22 cellular contexts compared by ENCODE assay signal in genomic region chr2:69624611-69625010, GRCh38. TPM values are rescaled to one million over a fixed set of nuclear protein-coding genes. Genes with fewer than 3 reads are reported as not detected.
A peak's percentile ranks its signal among the peaks of the same experiment; 100 is the strongest.
DNase-seq lines count a peak whose midpoint lies in the region; ATAC-seq and TF ChIP-seq lines count a peak whose summit lies in the region.
"Had no signal": no experiment of that assay in that cellular context is flagged by ENCODE, and none has a peak within 500 bp of the region (broad histone marks: within the 10 kb centered on the region; RNA-seq: fewer than 3 reads in every experiment).

No MANE protein-coding gene starts in this region.

- no peaks in the 10 kb centered on the region for H3K27me3 Mint-ChIP-seq in CD4-positive, CD25-positive, alpha-beta regulatory T cell
- H3K27me3 Mint-ChIP-seq: activated CD4-positive, alpha-beta T cell treated with anti-CD3 and anti-CD28 coated beads, Interleukin-2, amount 10 ng/mL, durations not matched to agents 24 days and 14 days; activated naive CD4-positive, alpha-beta T cell treated with anti-CD3 and anti-CD28 coated beads, Interleukin-2, amount 50 U/mL, for 24 hours had no signal

- H3K27me3 ChIP-seq in CD4-positive, CD25-positive, alpha-beta regulatory T cell (ENCODE audit: control insufficient read depth, insufficient read depth, low read length): no peaks in the 10 kb centered on the region
- no peaks in the 10 kb centered on the region for H3K27me3 ChIP-seq in gastrocnemius medialis
- H3K27me3 ChIP-seq: Peyer's patch, suprapubic skin had no signal

- TF ChIP-seq POLR2A in gastrocnemius medialis (IDR thresholded peaks at IDR 0.05): no peak

- peaks cover 0 to 11% (median 0%) of the 10 kb centered on the region in 4 donors for H3K4me1 Mint-ChIP-seq in CD4-positive, CD25-positive, alpha-beta regulatory T cell
- H3K4me1 Mint-ChIP-seq: activated naive CD4-positive, alpha-beta T cell treated with anti-CD3 and anti-CD28 coated beads, Interleukin-2, amount 50 U/mL, for 24 hours; H9; stimulated activated naive B cell treated with anti-CD40 and anti-IgM and Interleukin-4, amounts not matched to agents 10 μg/mL and 1 μg/mL and 100 μg/mL, for 72 hours had no signal

- peaks cover 81% of the 10 kb centered on the region for H3K4me1 ChIP-seq in CD4-positive, CD25-positive, alpha-beta regulatory T cell (ENCODE audit: control insufficient read depth, insufficient read depth, low read length, poor library complexity, severe bottlenecking)
- H3K4me1 ChIP-seq in gastrocnemius medialis: peaks cover 37 to 60% of the 10 kb centered on the region in 2 donors

- H3K9me3 Mint-ChIP-seq in CD4-positive, CD25-positive, alpha-beta regulatory T cell: no peaks in the 10 kb centered on the region
- H3K9me3 Mint-ChIP-seq: activated CD4-positive, alpha-beta T cell treated with anti-CD3 and anti-CD28 coated beads, Interleukin-2, amount 10 ng/mL, durations not matched to agents 24 days and 14 days; activated naive CD4-positive, alpha-beta T cell treated with anti-CD3 and anti-CD28 coated beads, Interleukin-2, amount 50 U/mL, for 24 hours; activated T-helper 2 cell treated with anti-CD3 and anti-CD28 coated beads, Interferon-gamma antibody, Interleukin-2, Interleukin-4, amounts not matched to agents 10 μg/mL and 5 μg/mL and 100 μg/mL, durations not matched to agents 14 hours and 24 hours and 36 hours had no signal

- in situ Hi-C loops in SK-MEL-5 (cut with HindIII; ENCODE audit: low pct_unique_long_range_greater_than_20kb, low sequenced_read_pairs): no loop called here
- in situ Hi-C loops in gastrocnemius medialis (cut with MboI; ENCODE audit: low sequenced_read_pairs in 4 of 4): no loop called here

- H3K9me3 ChIP-seq in CD4-positive, CD25-positive, alpha-beta regulatory T cell (ENCODE audit: control insufficient read depth in 2 of 2, low read length in 2 of 2): no peaks in the 10 kb centered on the region
- H3K9me3 ChIP-seq in gastrocnemius medialis: no peaks in the 10 kb centered on the region
- H3K9me3 ChIP-seq: Peyer's patch, suprapubic skin had no signal

- H3K36me3 Mint-ChIP-seq in CD4-positive, CD25-positive, alpha-beta regulatory T cell: peaks cover 9% of the 10 kb centered on the region

- intact Hi-C loops in gastrocnemius medialis (cut with DNase I; ENCODE audit: low total_unique reads) (no loop called here), posterior vena cava (cut with DNase I) (no loop called here)

- TF ChIP-seq CTCF in gastrocnemius medialis (IDR thresholded peaks at IDR 0.05 in 4 of 5, conservative IDR thresholded peaks at IDR 0.05 in 1 of 5): no peak

- peak overlapping the region in 1 of 4 donors; percentile 40 for H3K4me3 Mint-ChIP-seq in CD4-positive, CD25-positive, alpha-beta regulatory T cell
- H3K4me3 Mint-ChIP-seq: activated CD4-positive, alpha-beta T cell treated with anti-CD3 and anti-CD28 coated beads, Interleukin-2, amount 10 ng/mL, durations not matched to agents 24 days and 14 days; activated naive CD4-positive, alpha-beta T cell treated with anti-CD3 and anti-CD28 coated beads, Interleukin-2, amount 50 U/mL, for 24 hours; H9; stimulated activated naive B cell treated with anti-CD40 and anti-IgM and Interleukin-4, amounts not matched to agents 10 μg/mL and 1 μg/mL and 100 μg/mL, for 72 hours had no signal

- no peak overlapping the region for H3K27ac ChIP-seq in CD4-positive, CD25-positive, alpha-beta regulatory T cell (ENCODE audit: insufficient read depth, low read length, poor library complexity, severe bottlenecking)
- peak overlapping the region in 3 of 4 donors; percentile 15 to 59 (median 55) for H3K27ac ChIP-seq in gastrocnemius medialis
- H3K27ac ChIP-seq: suprapubic skin had no signal

- H3K27ac Mint-ChIP-seq in CD4-positive, CD25-positive, alpha-beta regulatory T cell: no peak overlapping the region
- H3K27ac Mint-ChIP-seq: activated CD4-positive, alpha-beta T cell treated with anti-CD3 and anti-CD28 coated beads, Interleukin-2, amount 10 ng/mL, durations not matched to agents 24 days and 14 days; activated T-helper 2 cell treated with anti-CD3 and anti-CD28 coated beads, Interferon-gamma antibody, Interleukin-2, Interleukin-4, amounts not matched to agents 10 μg/mL and 5 μg/mL and 100 μg/mL, durations not matched to agents 14 hours and 24 hours and 36 hours; H9; stimulated activated naive B cell treated with anti-CD40 and anti-IgM and Interleukin-4, amounts not matched to agents 10 μg/mL and 1 μg/mL and 100 μg/mL, for 72 hours had no signal

- ATAC-seq in CD4-positive, CD25-positive, alpha-beta regulatory T cell (ENCODE audit: low read depth in 2 of 2): no peak
- ATAC-seq in gastrocnemius medialis: peak in 1 of 2 donors; percentile 20
- ATAC-seq in HG02571 (IDR thresholded peaks at IDR 0.05; ENCODE audit: unreplicated experiment): no peak
- ATAC-seq: GM12878; stimulated activated naive B cell treated with anti-CD40 and anti-IgM and Interleukin-4, amounts not matched to agents 10 μg/mL and 1 μg/mL and 100 μg/mL, for 72 hours had no signal

- H3K36me3 ChIP-seq in CD4-positive, CD25-positive, alpha-beta regulatory T cell (ENCODE audit: control insufficient read depth, insufficient read depth, low read length): peaks cover 5% of the 10 kb centered on the region
- H3K36me3 ChIP-seq in gastrocnemius medialis: no peaks in the 10 kb centered on the region
- H3K36me3 ChIP-seq: Peyer's patch, suprapubic skin had no signal

- DNase-seq in CD4-positive, CD25-positive, alpha-beta regulatory T cell: no peak
- DNase-seq in SK-MEL-5 (ENCODE audit: low read depth, low spot score): peak; percentile 72
- peak; percentile 51 for DNase-seq in globus pallidus (ENCODE audit: low spot score)
- no peak for DNase-seq in gastrocnemius medialis
- no peak for DNase-seq in hypothalamus (lab: John Stamatoyannopoulos, UW)
- DNase-seq in posterior vena cava (ENCODE audit: low spot score): no peak
- DNase-seq: activated CD4-positive, alpha-beta T cell treated with anti-CD3 and anti-CD28 coated beads, Interleukin-2, amount 10 ng/mL, durations not matched to agents 24 days and 14 days; activated CD8-positive, alpha-beta memory T cell treated with anti-CD3 and anti-CD28 coated beads for 24 hours; activated T-cell treated with anti-CD3 and anti-CD28 coated beads for 4 hours; amygdala; DMS153; effector CD4-positive, alpha-beta T cell; H9; NCI-H146; Peyer's patch; stimulated activated naive B cell treated with anti-CD40 and anti-IgM and Interleukin-4, amounts not matched to agents 10 μg/mL and 1 μg/mL and 100 μg/mL, for 72 hours; T-helper 9 cell had no signal

- H3K4me3 ChIP-seq in CD4-positive, CD25-positive, alpha-beta regulatory T cell (ENCODE audit: low read depth, low read length): peak overlapping the region; percentile 45
- H3K4me3 ChIP-seq in gastrocnemius medialis: no peak overlapping the region
- H3K4me3 ChIP-seq: GM12878, suprapubic skin had no signal

RNA-seq across cellular contexts. Expression of gene AAK1, which starts 18.9 kb away (rescaled TPM):
- total RNA-seq in CD4-positive, CD25-positive, alpha-beta regulatory T cell: 258 TPM
- 10 to 100 TPM; 70.7 to 99.5 (median 72.4) TPM for polyA plus RNA-seq in CD4-positive, CD25-positive, alpha-beta regulatory T cell
- 20.6 and 24.8 TPM in 2 replicates for total RNA-seq in SK-MEL-5 (2014; rRNA removed; shearing (Covaris generic))
- polyA plus RNA-seq in SK-MEL-5 (2015; cell fraction: cytosol; rRNA removed): 32.0 and 44.3 TPM in 2 replicates
- 13.0 and 24.9 TPM in 2 replicates for polyA plus RNA-seq in SK-MEL-5 (2015; cell fraction: nucleus; rRNA removed)
- total RNA-seq in gastrocnemius medialis (10 to 100 TPM; 30.0 to 47.3 (median 39.1) TPM), posterior vena cava (10 to 100 TPM; 63.0 to 67.0 TPM)

Comparison
In these comparisons a context has a peak if more than half of its experiments do, and no peak if none do; other contexts are left out.
1. DNase-seq: peak in SK-MEL-5 (single experiment) and globus pallidus (single experiment); none in CD4-positive, CD25-positive, alpha-beta regulatory T cell (0 of 3), gastrocnemius medialis (0 of 2), hypothalamus (0 of 51) and posterior vena cava (single experiment).